ENCODE assay signal across 8 cellular contexts in the genomic region with DNA sequence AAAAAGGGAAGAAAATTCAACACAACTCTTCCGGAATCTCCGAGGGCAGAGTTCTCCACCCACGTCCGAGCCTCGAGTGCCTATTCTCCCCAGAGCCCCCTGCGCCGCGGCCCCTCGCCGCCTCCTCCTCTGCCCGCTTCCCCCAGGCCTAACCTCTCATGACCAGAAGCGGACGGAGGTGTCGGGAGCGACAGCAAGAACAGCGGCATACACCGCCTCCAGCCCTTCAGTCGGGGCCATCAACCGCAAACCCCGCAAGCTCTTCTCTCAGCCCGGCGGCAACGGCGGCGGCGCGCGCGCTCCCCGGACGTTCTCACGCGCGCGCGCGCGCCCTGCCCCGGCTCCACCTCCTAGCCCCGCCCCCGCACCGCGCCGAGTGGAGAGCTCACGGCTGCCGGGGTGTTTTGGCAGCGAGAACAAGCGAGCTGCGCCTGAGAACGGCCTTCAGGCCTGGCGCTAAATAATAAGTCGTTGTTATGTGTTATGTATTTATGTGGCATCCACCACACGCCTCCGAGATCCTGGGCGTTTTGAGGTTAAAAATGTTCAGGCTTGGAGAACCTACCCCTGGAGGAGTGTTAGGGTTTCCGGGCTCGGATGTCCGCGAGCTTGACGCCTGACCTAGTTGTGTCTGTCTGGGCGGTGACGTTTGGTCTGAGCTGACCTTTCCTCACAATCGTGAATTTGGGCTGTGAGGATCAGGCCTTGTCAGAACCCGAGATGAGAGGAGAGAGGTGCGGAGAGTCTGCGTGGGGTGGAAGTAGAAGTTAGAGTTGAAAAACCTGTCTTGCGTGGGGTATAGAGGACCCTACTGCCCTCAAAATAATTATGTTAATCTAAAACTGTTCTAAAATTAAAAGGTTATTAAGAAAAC. TPM values are rescaled to one million over a fixed set of nuclear protein-coding genes. Genes with fewer than 3 reads are reported as not detected.
DNase-seq lines count a peak whose midpoint lies in the region; ATAC-seq and TF ChIP-seq lines count a peak whose summit lies in the region.

A gene with protein sequence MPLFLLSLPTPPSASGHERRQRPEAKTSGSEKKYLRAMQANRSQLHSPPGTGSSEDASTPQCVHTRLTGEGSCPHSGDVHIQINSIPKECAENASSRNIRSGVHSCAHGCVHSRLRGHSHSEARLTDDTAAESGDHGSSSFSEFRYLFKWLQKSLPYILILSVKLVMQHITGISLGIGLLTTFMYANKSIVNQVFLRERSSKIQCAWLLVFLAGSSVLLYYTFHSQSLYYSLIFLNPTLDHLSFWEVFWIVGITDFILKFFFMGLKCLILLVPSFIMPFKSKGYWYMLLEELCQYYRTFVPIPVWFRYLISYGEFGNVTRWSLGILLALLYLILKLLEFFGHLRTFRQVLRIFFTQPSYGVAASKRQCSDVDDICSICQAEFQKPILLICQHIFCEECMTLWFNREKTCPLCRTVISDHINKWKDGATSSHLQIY (minus strand): TSS at position 286 of the 874 bp plus-strand sequence. CDS start 77 bp downstream, at position 209.

- H3K9me3 ChIP-seq in heart left ventricle (no peaks in the 10 kb centered on the region), tibial nerve (no peaks in the 10 kb centered on the region)

- peak within 1 kb of the TSS; percentile 76 to 97 (median 94) for H3K27ac ChIP-seq in heart left ventricle
- H3K27ac ChIP-seq in tibial nerve = peak within 1 kb of the TSS; percentile 92 to 97 (median 94)

- WGBS in heart left ventricle, 4 donors = 2 to 13% (median 3%) methylated on average over 14 to 67 of the region's 67 CpGs
- WGBS in tibial nerve, 2 donors = 4% methylated on average over 44 to 47 of the region's 67 CpGs

- TF ChIP-seq POLR2A in heart left ventricle (IDR thresholded peaks at IDR 0.05) (peak in 1 of 2 donors; percentile 79), tibial nerve (IDR thresholded peaks at IDR 0.05) (peak; percentile 59 to 65)

- DNase-seq in GM04504 (ENCODE audit: low read depth) (peak; percentile 59), NCI-H1417 treated with DMSO at 0.1 percent for 48 hours (lab: John Stamatoyannopoulos, UW) (peak; percentile 40), amniotic epithelial cell (ENCODE audit: low read depth) (peak; percentile 86), heart left ventricle (peak; percentile 93 to 96 (median 94)), pons (ENCODE audit: low spot score) (peak; percentile 86), tibial nerve (ENCODE audit: low spot score in 2 of 2) (peak; percentile 88 to 92)

- TF ChIP-seq EP300 in tibial nerve (IDR thresholded peaks at IDR 0.05) = peak; percentile 19 to 79

- no peaks in the 10 kb centered on the region for H3K27me3 ChIP-seq in heart left ventricle
- H3K27me3 ChIP-seq in tibial nerve = no peaks in the 10 kb centered on the region

- H3K36me3 ChIP-seq in heart left ventricle = peaks cover 0 to 25% (median 6%) of the 10 kb centered on the region in 9 donors
- peaks cover 0 to 1% (median 0%) of the 10 kb centered on the region in 3 donors for H3K36me3 ChIP-seq in tibial nerve

- H3K4me1 ChIP-seq in heart left ventricle = peaks cover 0 to 23% (median 15%) of the 10 kb centered on the region in 12 donors
- H3K4me1 ChIP-seq in tibial nerve = peaks cover 5 to 18% (median 11%) of the 10 kb centered on the region in 4 donors

- ATAC-seq in HG02610 (IDR thresholded peaks at IDR 0.05; ENCODE audit: unreplicated experiment) (peak; percentile 76), heart left ventricle (peak; percentile 96 to 98 (median 98))

- H3K4me3 ChIP-seq in heart left ventricle (peak within 1 kb of the TSS; percentile 49 to 98 (median 84)), tibial nerve (peak within 1 kb of the TSS; percentile 69 to 89 (median 84))

- intact Hi-C loops in T-helper 1 cell treated with Interleukin-12 subunit alpha and Interleukin-12 subunit beta and Interleukin-4 antibody, amounts not matched to agents 30 ng/mL and 1 ng/mL, for 36 hours (cut with micrococcal nuclease) = loop anchor here (1.0 to 5.0 kb wide), 8 partner anchors 71 to 633 kb away; a partner anchor contains a TSS
- intact Hi-C loops in heart left ventricle (cut with DNase I) = loop anchor here in 4 of 10 donors (2.0 to 10.0 kb wide), 5 partner anchors 50 to 73 kb away; a partner anchor contains a TSS

- TF ChIP-seq CTCF in heart left ventricle (IDR thresholded peaks at IDR 0.05) (no peak), tibial nerve (IDR thresholded peaks at IDR 0.05) (peak in 1 of 5 experiments; percentile 33)

RNA-seq across cellular contexts. Expression of the gene that starts here (rescaled TPM):
- 24.4 and 26.6 TPM in 2 replicates for total RNA-seq in T-helper 1 cell treated with Interleukin-12 subunit alpha and Interleukin-12 subunit beta and Interleukin-4 antibody, amounts not matched to agents 30 ng/mL and 1 ng/mL, for 36 hours
- total RNA-seq in heart left ventricle (10 to 100 TPM in 2 of 9 donors, 1 to 10 TPM in 7; 4.7 to 18.0 (median 8.8) TPM), tibial nerve (10 to 100 TPM in 2 of 4 donors, 1 to 10 TPM in 2; 7.3 to 18.4 (median 10.9) TPM)
- polyA plus RNA-seq in heart left ventricle = 10 to 100 TPM in 1 of 2 donors, 1 to 10 TPM in 1; 9.4 to 11.2 TPM

Comparison
In these comparisons a context has a peak if more than half of its experiments do, and no peak if none do; other contexts are left out.
1. Peak in every context shown above with its lines: DNase-seq, ATAC-seq, H3K4me3 ChIP-seq and H3K27ac ChIP-seq.
2. DNase-seq: peak in every context shown above with its lines; median percentile 94 in heart left ventricle; 90 in tibial nerve; 86 in amniotic epithelial cell; 86 in pons; 59 in GM04504; 40 in NCI-H1417 treated with DMSO at 0.1 percent for 48 hours.